In genomic region chrX:42117318-42117717, GRCh38 we compare ENCODE assay signal across 16 cellular contexts.
DNase-seq lines count a peak whose midpoint lies in the region; ATAC-seq and TF ChIP-seq lines count a peak whose summit lies in the region.
"Had no signal": no experiment of that assay in that cellular context is flagged by ENCODE, and none has a peak within 500 bp of the region (broad histone marks: within the 10 kb centered on the region; RNA-seq: fewer than 3 reads in every experiment).

No MANE protein-coding gene starts in this region.

- no peak overlapping the region for H3K4me2 ChIP-seq in osteoblast (ENCODE audit: insufficient read depth, low read length)

- H3K79me2 ChIP-seq in osteoblast (ENCODE audit: insufficient read depth, low read length) = no peaks in the 10 kb centered on the region
- H3K79me2 ChIP-seq: parathyroid adenoma had no signal

- no peak overlapping the region for H2AFZ ChIP-seq in osteoblast (ENCODE audit: low read length)
- H2AFZ ChIP-seq: parathyroid adenoma had no signal

- H3K9me3 ChIP-seq in gastrocnemius medialis (no peaks in the 10 kb centered on the region), osteoblast (ENCODE audit: low read depth, low read length) (no peaks in the 10 kb centered on the region)

- no peak overlapping the region for H3K27ac ChIP-seq in gastrocnemius medialis
- H3K27ac ChIP-seq in osteoblast (ENCODE audit: low read depth, low read length) = no peak overlapping the region
- H3K27ac ChIP-seq: brain microvascular endothelial cell, dorsolateral prefrontal cortex, parathyroid adenoma had no signal

- TF ChIP-seq CTCF in gastrocnemius medialis (IDR thresholded peaks at IDR 0.05 in 4 of 5, conservative IDR thresholded peaks at IDR 0.05 in 1 of 5) (no peak), osteoblast (IDR thresholded peaks at IDR 0.05; ENCODE audit: extremely low read depth, low read depth, low read length) (no peak)

- no peaks in the 10 kb centered on the region for H3K27me3 ChIP-seq in gastrocnemius medialis
- H3K27me3 ChIP-seq in osteoblast (ENCODE audit: insufficient read depth, low read length) = no peaks in the 10 kb centered on the region
- H3K27me3 ChIP-seq: brain microvascular endothelial cell had no signal

- ATAC-seq in GM18517 (IDR thresholded peaks at IDR 0.05; ENCODE audit: unreplicated experiment) (peak; percentile 84), GM19467 (IDR thresholded peaks at IDR 0.05; ENCODE audit: unreplicated experiment) (peak; percentile 80), HG02943 (IDR thresholded peaks at IDR 0.05; ENCODE audit: low read depth, unreplicated experiment) (peak; percentile 83), HG03571 (IDR thresholded peaks at IDR 0.05; ENCODE audit: unreplicated experiment) (peak; percentile 61), gastrocnemius medialis (no peak)
- ATAC-seq: T-cell had no signal

- no peaks in the 10 kb centered on the region for H3K36me3 ChIP-seq in gastrocnemius medialis
- no peaks in the 10 kb centered on the region for H3K36me3 ChIP-seq in osteoblast (ENCODE audit: insufficient read depth, low read length)
- H3K36me3 ChIP-seq: brain microvascular endothelial cell had no signal

- in situ Hi-C loops in gastrocnemius medialis (cut with MboI; ENCODE audit: low sequenced_read_pairs in 4 of 4) = no loop called here

- no peak overlapping the region for H3K4me3 ChIP-seq in gastrocnemius medialis
- H3K4me3 ChIP-seq in osteoblast (ENCODE audit: insufficient read depth, low read length) = no peak overlapping the region
- H3K4me3 ChIP-seq: dorsolateral prefrontal cortex had no signal

- no peak for DNase-seq in activated gamma-delta T cell (lab: John Stamatoyannopoulos, UW)
- DNase-seq in gastrocnemius medialis = no peak
- no peak for DNase-seq in osteoblast (ENCODE audit: insufficient read length, low spot score, missing footprints)
- DNase-seq in NAMALWA (ENCODE audit: low spot score) = no peak
- DNase-seq: activated CD4-positive, CD25-positive, alpha-beta regulatory T cell; activated naive CD4-positive, alpha-beta T cell treated with anti-CD3 and anti-CD28 coated beads for 36 hours; brain microvascular endothelial cell; COR-L47; dorsolateral prefrontal cortex; NCI-H774; T-cell had no signal

- H3K4me1 ChIP-seq in gastrocnemius medialis = no peaks in the 10 kb centered on the region
- H3K4me1 ChIP-seq in osteoblast (ENCODE audit: insufficient read depth, low read length) = no peaks in the 10 kb centered on the region
- H3K4me1 ChIP-seq: parathyroid adenoma had no signal

- H4K20me1 ChIP-seq in osteoblast (ENCODE audit: insufficient read depth, low read length) = no peaks in the 10 kb centered on the region

- no peak for TF ChIP-seq POLR2A in gastrocnemius medialis (IDR thresholded peaks at IDR 0.05)

- intact Hi-C loops in gastrocnemius medialis (cut with DNase I; ENCODE audit: low total_unique reads) = no loop called here

Comparison
In these comparisons a context has a peak if more than half of its experiments do, and no peak if none do; other contexts are left out.
1. ATAC-seq: peak in GM18517 (single experiment), GM19467 (single experiment), HG02943 (single experiment) and HG03571 (single experiment); none in gastrocnemius medialis (0 of 2).